Comparison of ENCODE assay signal across 1 cellular context in the genomic region with DNA sequence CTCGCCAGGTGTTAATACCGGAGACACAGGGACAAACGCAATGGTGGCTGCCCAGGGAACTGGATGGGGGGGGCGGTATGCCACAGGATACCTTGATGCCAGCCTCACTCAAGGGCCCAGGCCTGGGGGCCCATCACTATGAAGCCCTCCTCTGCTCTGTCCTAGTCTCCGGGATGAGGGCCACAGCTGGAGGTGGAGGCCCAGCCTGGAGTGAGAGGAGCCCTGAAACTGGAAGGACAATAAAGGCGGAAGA.
TF ChIP-seq lines count a peak whose summit lies in the region.

No MANE protein-coding gene starts in this region.

TF ChIP-seq in HepG2, 621 proteins besides CTCF, POLR2A, EP300 and RAD21:
- TF ChIP-seq, protein P1, sequence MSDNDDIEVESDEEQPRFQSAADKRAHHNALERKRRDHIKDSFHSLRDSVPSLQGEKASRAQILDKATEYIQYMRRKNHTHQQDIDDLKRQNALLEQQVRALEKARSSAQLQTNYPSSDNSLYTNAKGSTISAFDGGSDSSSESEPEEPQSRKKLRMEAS (IDR thresholded peaks at IDR 0.05) = 0 out of 2 replicates have a peak, but pooled peaks have one; percentile 0
- TF ChIP-seq PLRG1 (conservative IDR thresholded peaks at IDR 0.05) = no peak
